11 cellular contexts compared by ENCODE assay signal in the genomic region with DNA sequence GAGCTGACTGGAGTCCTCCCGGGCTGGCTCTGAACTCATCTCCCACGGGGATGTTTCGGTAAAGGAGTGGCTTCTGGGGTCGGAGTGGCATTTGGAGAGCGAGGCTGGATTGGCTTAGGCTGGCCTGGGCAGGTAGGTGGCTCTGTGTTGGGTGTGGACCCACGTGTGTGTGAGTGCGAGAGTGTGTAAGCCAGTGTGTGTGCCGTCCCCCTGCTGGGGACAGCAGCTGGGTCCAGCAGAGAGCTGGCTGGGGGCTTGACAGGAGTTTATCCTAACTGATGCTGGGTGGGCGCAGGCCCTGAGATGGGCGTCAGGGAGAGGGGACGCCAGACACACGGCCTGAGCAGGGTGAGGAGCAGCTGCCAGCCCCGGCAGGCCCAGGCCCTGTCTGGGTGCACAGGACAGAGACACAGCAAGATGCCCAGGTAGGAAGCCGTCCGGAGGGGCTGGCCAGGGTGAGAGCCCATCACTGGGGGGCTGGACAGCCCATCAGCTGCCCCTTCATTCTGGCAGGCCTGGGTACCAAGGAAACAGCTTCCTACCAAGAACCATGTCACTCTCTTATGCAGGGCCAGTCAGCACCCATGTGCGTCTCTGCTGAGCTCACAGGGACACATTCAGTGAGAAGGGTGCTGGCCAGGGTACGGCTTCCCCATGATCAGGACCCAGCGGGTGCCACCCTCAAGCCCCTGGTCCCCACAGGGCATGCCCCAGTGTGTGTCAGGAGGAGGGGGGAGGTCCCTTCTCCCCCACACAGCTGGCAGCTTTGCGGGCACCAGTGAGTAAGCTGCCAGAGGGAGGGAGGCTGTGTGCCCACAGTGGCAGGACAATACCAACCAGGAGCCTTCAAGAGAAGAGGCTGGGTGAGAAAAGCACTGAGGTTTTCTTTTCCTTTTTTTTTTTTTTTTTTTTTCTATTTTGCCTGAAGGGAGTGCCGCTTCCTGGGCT. TPM values are rescaled to one million over a fixed set of nuclear protein-coding genes. Genes with fewer than 3 reads are reported as not detected.
DNase-seq lines count a peak whose midpoint lies in the region; ATAC-seq, FAIRE-seq and TF ChIP-seq lines count a peak whose summit lies in the region.
"Had no signal": no experiment of that assay in that cellular context is flagged by ENCODE, and none has a peak within 500 bp of the region (broad histone marks: within the 10 kb centered on the region; RNA-seq: fewer than 3 reads in every experiment).

No MANE protein-coding gene starts in this region.

- no peaks in the 10 kb centered on the region for H3K9me3 Mint-ChIP-seq in activated CD4-positive, alpha-beta memory T cell treated with anti-CD3 and anti-CD28 coated beads for 36 hours
- no peaks in the 10 kb centered on the region for H3K9me3 Mint-ChIP-seq in activated CD4-positive, alpha-beta memory T cell treated with anti-CD3 and anti-CD28 coated beads, Interleukin-2, amount 10 ng/mL, durations not matched to agents 7 days and 5 days
- no peaks in the 10 kb centered on the region for H3K9me3 Mint-ChIP-seq in WTC11
- H3K9me3 Mint-ChIP-seq in CD4-positive, alpha-beta T cell = no peaks in the 10 kb centered on the region
- H3K9me3 Mint-ChIP-seq: activated CD4-positive, alpha-beta T cell treated with anti-CD3 and anti-CD28 coated beads, Interleukin-2, amount 10 ng/mL, durations not matched to agents 7 days and 5 days had no signal

- H3K9ac ChIP-seq in iPS-20b (ENCODE audit: low read depth, low read length) = peak overlapping the region; percentile 65; the same call in 1 of the 2 replicates

- WGBS in suprapubic skin = 58% methylated on average over 16 of the region's 20 CpGs
- 73 to 84% (median 81%) methylated on average over 20 of the region's 20 CpGs for WGBS in small intestine, 3 donors

- POLR2A ChIA-PET in activated CD4-positive, alpha-beta memory T cell treated with anti-CD3 and anti-CD28 coated beads for 36 hours (lab: Charles Lee) = no interaction called here
- POLR2A ChIA-PET in activated CD4-positive, alpha-beta memory T cell treated with anti-CD3 and anti-CD28 coated beads, Interleukin-2, amount 10 ng/mL, durations not matched to agents 7 days and 5 days (lab: Charles Lee) = interaction anchor here (0.6 to 1.6 kb wide), 4 partner anchors 11 to 70 kb away, joined by 3 to 6 read pairs (median 3); no protein-coding TSS in a partner anchor
- POLR2A ChIA-PET in WTC11 (lab: Charles Lee) = interaction anchor here (1.2 to 1.8 kb wide), 3 partner anchors 19 to 188 kb away, joined by 3 to 9 read pairs (median 3); no protein-coding TSS in a partner anchor
- POLR2A ChIA-PET in CD4-positive, alpha-beta T cell (lab: Charles Lee) = interaction anchor here (0.6 kb wide), 1 partner anchor 201 kb away, joined by 3 read pairs; no protein-coding TSS in a partner anchor

- no peak for TF ChIP-seq CTCF in WTC11 (IDR thresholded peaks at IDR 0.05)
- no peak for TF ChIP-seq CTCF in suprapubic skin (IDR thresholded peaks at IDR 0.05)
- TF ChIP-seq CTCF in CD4-positive, alpha-beta T cell (IDR thresholded peaks at IDR 0.05) = no peak

- peaks cover 17% of the 10 kb centered on the region for H3K27me3 ChIP-seq in iPS-20b (ENCODE audit: insufficient read depth, low read length)
- peaks cover 8% of the 10 kb centered on the region for H3K27me3 ChIP-seq in suprapubic skin
- no peaks in the 10 kb centered on the region for H3K27me3 ChIP-seq in small intestine (ENCODE audit: control insufficient read depth in 2 of 2, insufficient read depth in 2 of 2, low read length in 2 of 2)
- peaks cover 15% of the 10 kb centered on the region for H3K27me3 ChIP-seq in CD4-positive, alpha-beta T cell (ENCODE audit: control insufficient read depth, insufficient read depth, low read length)

- H3K9me3 ChIP-seq in iPS-20b (ENCODE audit: insufficient read depth, low read depth, low read length) = no peaks in the 10 kb centered on the region
- no peaks in the 10 kb centered on the region for H3K9me3 ChIP-seq in suprapubic skin
- no peaks in the 10 kb centered on the region for H3K9me3 ChIP-seq in small intestine (ENCODE audit: control insufficient read depth, low read depth)
- no peaks in the 10 kb centered on the region for H3K9me3 ChIP-seq in CD4-positive, alpha-beta T cell (ENCODE audit: control insufficient read depth, low read length)

- H3K4me3 Mint-ChIP-seq in activated CD4-positive, alpha-beta memory T cell treated with anti-CD3 and anti-CD28 coated beads for 36 hours = peak overlapping the region; percentile 2
- H3K4me3 Mint-ChIP-seq in activated CD4-positive, alpha-beta memory T cell treated with anti-CD3 and anti-CD28 coated beads, Interleukin-2, amount 10 ng/mL, durations not matched to agents 7 days and 5 days = no peak overlapping the region
- H3K4me3 Mint-ChIP-seq in WTC11 = peak overlapping the region; percentile 60
- no peak overlapping the region for H3K4me3 Mint-ChIP-seq in CD4-positive, alpha-beta T cell
- H3K4me3 Mint-ChIP-seq: activated CD4-positive, alpha-beta T cell treated with anti-CD3 and anti-CD28 coated beads, Interleukin-2, amount 10 ng/mL, durations not matched to agents 7 days and 5 days had no signal

- no peaks in the 10 kb centered on the region for H3K36me3 ChIP-seq in iPS-20b (ENCODE audit: insufficient read depth, low read depth, low read length)
- no peaks in the 10 kb centered on the region for H3K36me3 ChIP-seq in suprapubic skin
- H3K36me3 ChIP-seq in small intestine (ENCODE audit: control insufficient read depth in 2 of 2, insufficient read depth in 2 of 2, low read length in 2 of 2) = no peaks in the 10 kb centered on the region

- H3K36me3 Mint-ChIP-seq in activated CD4-positive, alpha-beta memory T cell treated with anti-CD3 and anti-CD28 coated beads for 36 hours = no peaks in the 10 kb centered on the region
- no peaks in the 10 kb centered on the region for H3K36me3 Mint-ChIP-seq in activated CD4-positive, alpha-beta memory T cell treated with anti-CD3 and anti-CD28 coated beads, Interleukin-2, amount 10 ng/mL, durations not matched to agents 7 days and 5 days (ENCODE audit: low read depth)
- no peaks in the 10 kb centered on the region for H3K36me3 Mint-ChIP-seq in WTC11
- H3K36me3 Mint-ChIP-seq in CD4-positive, alpha-beta T cell (ENCODE audit: low read depth) = no peaks in the 10 kb centered on the region

- H3K4me3 ChIP-seq in iPS-20b (ENCODE audit: low read length) (peak overlapping the region; percentile 63; the same call in 1 of the 2 replicates), suprapubic skin (peak overlapping the region; percentile 42), small intestine (ENCODE audit: low read depth in 1 of 2, low read length in 2 of 2) (no peak overlapping the region)

- peak; percentile 7 for ATAC-seq in WTC11
- ATAC-seq in CD4-positive, alpha-beta T cell (ENCODE audit: poor library complexity) = no peak

- H3K4me1 ChIP-seq in iPS-20b (ENCODE audit: insufficient read depth, low read length) (peaks cover 9% of the 10 kb centered on the region; the same call in 1 of the 2 replicates), suprapubic skin (peaks cover 64% of the 10 kb centered on the region), small intestine (ENCODE audit: control insufficient read depth in 2 of 2, insufficient read depth in 1 of 2, low read depth in 1 of 2, low read length in 1 of 2) (no peaks in the 10 kb centered on the region)

- intact Hi-C loops in activated CD4-positive, alpha-beta memory T cell treated with anti-CD3 and anti-CD28 coated beads for 36 hours (cut with micrococcal nuclease) = no loop called here
- intact Hi-C loops in CD4-positive, alpha-beta T cell (cut with DNase I, micrococcal nuclease) = no loop called here

- CTCF ChIA-PET in activated CD4-positive, alpha-beta memory T cell treated with anti-CD3 and anti-CD28 coated beads for 36 hours (lab: Charles Lee) = interaction anchor here (1.2 to 3.1 kb wide), 4 partner anchors 23 to 136 kb away, joined by 3 to 25 read pairs (median 10); no protein-coding TSS in a partner anchor
- CTCF ChIA-PET in activated CD4-positive, alpha-beta memory T cell treated with anti-CD3 and anti-CD28 coated beads, Interleukin-2, amount 10 ng/mL, durations not matched to agents 7 days and 5 days (lab: Charles Lee) = interaction anchor here (1.8 to 2.0 kb wide), 2 partner anchors 22 to 33 kb away, joined by 7 to 10 read pairs; no protein-coding TSS in a partner anchor
- CTCF ChIA-PET in WTC11 (lab: Charles Lee) = interaction anchor here (0.7 to 7.6 kb wide), 18 partner anchors 7 to 195 kb away, joined by 3 to 153 read pairs (median 6); partner anchors contain the start of genes BUB1B and PLCB2
- CTCF ChIA-PET in CD4-positive, alpha-beta T cell (lab: Charles Lee) = no interaction called here

- no peak for FAIRE-seq in small intestine (lab: Jason Lieb, UNC)

- no peak for TF ChIP-seq EP300 in suprapubic skin (IDR thresholded peaks at IDR 0.05)

- peaks cover 21% of the 10 kb centered on the region for H3K27me3 Mint-ChIP-seq in activated CD4-positive, alpha-beta memory T cell treated with anti-CD3 and anti-CD28 coated beads for 36 hours
- H3K27me3 Mint-ChIP-seq in activated CD4-positive, alpha-beta memory T cell treated with anti-CD3 and anti-CD28 coated beads, Interleukin-2, amount 10 ng/mL, durations not matched to agents 7 days and 5 days = peaks cover 21% of the 10 kb centered on the region
- H3K27me3 Mint-ChIP-seq in WTC11 (ENCODE audit: low read depth) = no peaks in the 10 kb centered on the region
- H3K27me3 Mint-ChIP-seq in CD4-positive, alpha-beta T cell = peaks cover 30% of the 10 kb centered on the region

- no peak for TF ChIP-seq POLR2A in suprapubic skin (IDR thresholded peaks at IDR 0.05)

- no peak overlapping the region for H3K27ac ChIP-seq in iPS-20b (ENCODE audit: low read length)
- peak overlapping the region; percentile 92 for H3K27ac ChIP-seq in suprapubic skin
- H3K27ac ChIP-seq in small intestine (ENCODE audit: low read depth in 1 of 2, low read length in 1 of 2) = no peak overlapping the region
- no peak overlapping the region for H3K27ac ChIP-seq in CD4-positive, alpha-beta T cell (ENCODE audit: low read depth, low read length)

- no peak for DNase-seq in activated CD4-positive, alpha-beta memory T cell treated with anti-CD3 and anti-CD28 coated beads for 36 hours
- DNase-seq in activated CD4-positive, alpha-beta memory T cell treated with anti-CD3 and anti-CD28 coated beads, Interleukin-2, amount 10 ng/mL, durations not matched to agents 7 days and 5 days = no peak
- DNase-seq in WTC11 (ENCODE audit: low spot score) = no peak
- peak in 1 of 2 donors; percentile 56 for DNase-seq in suprapubic skin (ENCODE audit: low spot score in 2 of 2)
- no peak for DNase-seq in NCI-H146 (lab: John Stamatoyannopoulos, UW)
- no peak for DNase-seq in small intestine
- no peak for DNase-seq in CD4-positive, alpha-beta T cell
- DNase-seq: activated CD4-positive, alpha-beta T cell treated with anti-CD3 and anti-CD28 coated beads, Interleukin-2, amount 10 ng/mL, durations not matched to agents 7 days and 5 days; OCI-M1 had no signal

- peaks cover 3% of the 10 kb centered on the region for H3K4me1 Mint-ChIP-seq in activated CD4-positive, alpha-beta memory T cell treated with anti-CD3 and anti-CD28 coated beads for 36 hours (ENCODE audit: low read depth)
- peaks cover 8% of the 10 kb centered on the region for H3K4me1 Mint-ChIP-seq in activated CD4-positive, alpha-beta memory T cell treated with anti-CD3 and anti-CD28 coated beads, Interleukin-2, amount 10 ng/mL, durations not matched to agents 7 days and 5 days
- peaks cover 16% of the 10 kb centered on the region for H3K4me1 Mint-ChIP-seq in WTC11
- H3K4me1 Mint-ChIP-seq in CD4-positive, alpha-beta T cell (ENCODE audit: low read depth) = peaks cover 7% of the 10 kb centered on the region

- no peak overlapping the region for H3K27ac Mint-ChIP-seq in activated CD4-positive, alpha-beta memory T cell treated with anti-CD3 and anti-CD28 coated beads for 36 hours
- H3K27ac Mint-ChIP-seq in activated CD4-positive, alpha-beta memory T cell treated with anti-CD3 and anti-CD28 coated beads, Interleukin-2, amount 10 ng/mL, durations not matched to agents 7 days and 5 days = no peak overlapping the region
- H3K27ac Mint-ChIP-seq in WTC11 = no peak overlapping the region
- H3K27ac Mint-ChIP-seq in CD4-positive, alpha-beta T cell = no peak overlapping the region
- H3K27ac Mint-ChIP-seq: activated CD4-positive, alpha-beta T cell treated with anti-CD3 and anti-CD28 coated beads, Interleukin-2, amount 10 ng/mL, durations not matched to agents 7 days and 5 days had no signal

RNA-seq across cellular contexts. Expression of gene PAK6, which starts 1.1 kb away (rescaled TPM):
- under 1 TPM; 0.69 to 0.73 TPM for total RNA-seq in activated CD4-positive, alpha-beta memory T cell treated with anti-CD3 and anti-CD28 coated beads for 36 hours
- under 1 TPM; 0.20 to 0.65 TPM for total RNA-seq in activated CD4-positive, alpha-beta memory T cell treated with anti-CD3 and anti-CD28 coated beads, Interleukin-2, amount 10 ng/mL, durations not matched to agents 7 days and 5 days
- total RNA-seq in WTC11 (2021) (8.7 to 11.7 TPM (median 9.6 TPM) in 3 replicates), suprapubic skin (100 to 1,000 TPM in 1 of 4 donors, 10 to 100 TPM in 3; 71.7 to 145 (median 79.2) TPM)
- 1 to 10 TPM in 1 of 3 donors, under 1 TPM in 2; 0.67 to 5.1 (median 0.81) TPM for polyA plus RNA-seq in small intestine
- under 1 TPM; 0.34 to 0.36 TPM for total RNA-seq in CD4-positive, alpha-beta T cell
- polyA plus RNA-seq: AG04450 had no signal

RNA-seq across cellular contexts. Expression of gene ANKRD63, which starts 42.9 kb away (rescaled TPM):
- not detected for total RNA-seq in activated CD4-positive, alpha-beta memory T cell treated with anti-CD3 and anti-CD28 coated beads for 36 hours
- total RNA-seq in activated CD4-positive, alpha-beta memory T cell treated with anti-CD3 and anti-CD28 coated beads, Interleukin-2, amount 10 ng/mL, durations not matched to agents 7 days and 5 days = not detected
- 1.2 to 1.7 TPM (median 1.4 TPM) in 3 replicates for total RNA-seq in WTC11 (2021)
- not detected for total RNA-seq in suprapubic skin
- polyA plus RNA-seq in small intestine = under 1 TPM in 1 of 3 donors, not detected in 2; 0.04 TPM
- not detected for total RNA-seq in CD4-positive, alpha-beta T cell
- polyA plus RNA-seq: AG04450 had no signal

Comparison
In these comparisons a context has a peak if more than half of its experiments do, and no peak if none do; other contexts are left out.
1. H3K4me3 Mint-ChIP-seq: peak in activated CD4-positive, alpha-beta memory T cell treated with anti-CD3 and anti-CD28 coated beads for 36 hours (single experiment) and WTC11 (single experiment); none in activated CD4-positive, alpha-beta memory T cell treated with anti-CD3 and anti-CD28 coated beads, Interleukin-2, amount 10 ng/mL, durations not matched to agents 7 days and 5 days (single experiment) and CD4-positive, alpha-beta T cell (single experiment).
2. H3K4me3 ChIP-seq: peak in iPS-20b (single experiment) and suprapubic skin (single experiment); none in small intestine (0 of 2).